In genomic region chr4:168925789-168926490, GRCh38 we compare ENCODE assay signal across 26 cellular contexts.
"Had no signal": no experiment of that assay in that cellular context is flagged by ENCODE, and none has a peak within 500 bp of the region (broad histone marks: within the 10 kb centered on the region; RNA-seq: fewer than 3 reads in every experiment).

No MANE protein-coding gene starts in this region.

- H3K4me1 ChIP-seq: ascending aorta, breast epithelium, foreskin keratinocyte, gastrocnemius medialis had no signal

- DNase-seq: activated CD4-positive, alpha-beta memory T cell treated with anti-CD3 and anti-CD28 coated beads, Interleukin-2, amount 10 ng/mL, durations not matched to agents 7 days and 5 days; activated CD4-positive, alpha-beta T cell treated with anti-CD3 and anti-CD28 coated beads for 1 hour; activated CD4-positive, alpha-beta T cell treated with anti-CD3 and anti-CD28 coated beads for 4 hours; activated CD4-positive, alpha-beta T cell treated with anti-CD3 and anti-CD28 coated beads, Interleukin-2, amount 10 ng/mL, durations not matched to agents 7 days and 5 days; activated CD4-positive, alpha-beta T cell treated with anti-CD3 and anti-CD28 coated beads, Interleukin-2, amount 50 U/mL, for 4 hours; activated CD8-positive, alpha-beta memory T cell treated with anti-CD3 and anti-CD28 coated beads, Interleukin-2, amount 50 U/mL, for 48 hours; activated gamma-delta T cell; activated naive CD4-positive, alpha-beta T cell; activated naive CD4-positive, alpha-beta T cell treated with anti-CD3 and anti-CD28 coated beads, Interleukin-2, amount 10 ng/mL, durations not matched to agents 7 days and 5 days; activated naive CD8-positive, alpha-beta T cell treated with anti-CD3 and anti-CD28 coated beads, Interleukin-2, amount 10 ng/mL, durations not matched to agents 7 days and 5 days; activated T-cell treated with anti-CD3 and anti-CD28 coated beads for 4 hours; activated T-cell treated with anti-CD3 and anti-CD28 coated beads, Interleukin-2, amount 50 U/mL, for 24 hours; activated T-cell treated with anti-CD3 and anti-CD28 coated beads, Interleukin-2, amount 50 U/mL, for 72 hours; dorsolateral prefrontal cortex; effector memory CD8-positive, alpha-beta T cell; erythroblast; foreskin keratinocyte; gastrocnemius medialis; glutamatergic neuron; heart left ventricle; T-helper 1 cell; T-helper 17 cell had no signal

- H3K27ac ChIP-seq: ascending aorta, breast epithelium, coronary artery, dorsolateral prefrontal cortex, esophagus muscularis mucosa, foreskin keratinocyte, gastrocnemius medialis, heart left ventricle had no signal

- H3K9me3 ChIP-seq: ascending aorta, gastrocnemius medialis had no signal

- H3K36me3 ChIP-seq: breast epithelium had no signal

- H3K27me3 ChIP-seq: ascending aorta, breast epithelium, dorsolateral prefrontal cortex, esophagus muscularis mucosa, foreskin keratinocyte, gastrocnemius medialis, heart left ventricle had no signal

- H3K4me3 ChIP-seq: ascending aorta, breast epithelium, coronary artery, dorsolateral prefrontal cortex, esophagus muscularis mucosa, gastrocnemius medialis, heart left ventricle had no signal
